Comparison of ENCODE assay signal across 10 cellular contexts in genomic region chr11:44279483-44279882, GRCh38. TPM values are rescaled to one million over a fixed set of nuclear protein-coding genes. Genes with fewer than 3 reads are reported as not detected.
"Had no signal": no experiment of that assay in that cellular context is flagged by ENCODE, and none has a peak within 500 bp of the region (broad histone marks: within the 10 kb centered on the region; RNA-seq: fewer than 3 reads in every experiment).

No MANE protein-coding gene starts in this region.

- H3K4me3 Mint-ChIP-seq: GM23338, HFFc6, IgD-negative memory B cell had no signal

- H3K4me1 ChIP-seq: HAP-1 had no signal

- H3K4me1 Mint-ChIP-seq: GM23338, IgD-negative memory B cell had no signal

- H3K4me2 ChIP-seq: GM23338 had no signal

- H3K4me3 ChIP-seq: GM23338, HAP-1 had no signal

- DNase-seq: HFFc6, KG1 had no signal

- H3K27ac ChIP-seq: HL-60 had no signal

- H2AFZ ChIP-seq: GM23338 had no signal

- ATAC-seq: GM23338, HCT116, HepG2 had no signal

- H3K9me3 Mint-ChIP-seq: GM23338, HFFc6, IgD-negative memory B cell had no signal

- H3K9me3 ChIP-seq: HAP-1 had no signal

- H3K36me3 ChIP-seq: HAP-1 had no signal

- H3K36me3 Mint-ChIP-seq: IgD-negative memory B cell had no signal

- H3K27ac Mint-ChIP-seq: GM23338, HFFc6, IgD-negative memory B cell had no signal

RNA-seq across cellular contexts. Expression of gene ALX4, which starts 30.5 kb away (rescaled TPM):
- total RNA-seq: GM23338, H1, HepG2, HT1080 had no signal
- polyA plus RNA-seq: GM23338, H1, HepG2, IgD-negative memory B cell had no signal
